Comparison of ENCODE assay signal across 15 cellular contexts in genomic region chr6:46816626-46817025, GRCh38. TPM values are rescaled to one million over a fixed set of nuclear protein-coding genes. Genes with fewer than 3 reads are reported as not detected.
"Had no signal": no experiment of that assay in that cellular context is flagged by ENCODE, and none has a peak within 500 bp of the region (broad histone marks: within the 10 kb centered on the region; RNA-seq: fewer than 3 reads in every experiment).

No MANE protein-coding gene starts in this region.

- H3K27me3 ChIP-seq: sigmoid colon, upper lobe of left lung had no signal

- ATAC-seq: activated T-cell treated with anti-CD3 and anti-CD28 coated beads, Interleukin-2, amount 50 U/mL, for 4 hours; effector memory CD8-positive, alpha-beta T cell; left lobe of liver; psoas muscle had no signal

- H3K36me3 ChIP-seq: sigmoid colon, upper lobe of left lung had no signal

- H3K4me1 ChIP-seq: psoas muscle, sigmoid colon, upper lobe of left lung had no signal

- H3K4me3 ChIP-seq: psoas muscle, sigmoid colon, upper lobe of left lung had no signal

- H3K27ac ChIP-seq: psoas muscle, sigmoid colon, upper lobe of left lung had no signal

- H3K9me3 ChIP-seq: psoas muscle, upper lobe of left lung had no signal

- DNase-seq: activated CD4-positive, alpha-beta memory T cell treated with anti-CD3 and anti-CD28 coated beads for 36 hours; activated gamma-delta T cell; activated T-cell treated with anti-CD3 and anti-CD28 coated beads, Interleukin-2, amount 50 U/mL, for 4 hours; amygdala; cerebellar nuclear complex; effector memory CD8-positive, alpha-beta T cell; glutamatergic neuron; occipital lobe; psoas muscle; sigmoid colon; stimulated activated CD4-positive, alpha-beta T cell treated with anti-CD3 and anti-CD28 coated beads, Interleukin-4, amount 100 ng/mL, for 1 hour; stimulated activated CD8-positive, alpha-beta memory T cell treated with anti-CD3 and anti-CD28 coated beads, Interleukin-4, amount 100 ng/mL, for 48 hours; upper lobe of left lung had no signal

RNA-seq across cellular contexts. Expression of gene MEP1A, which starts 23.4 kb away (rescaled TPM):
- total RNA-seq: activated CD4-positive, alpha-beta memory T cell treated with anti-CD3 and anti-CD28 coated beads for 36 hours; activated T-cell treated with anti-CD3 and anti-CD28 coated beads, Interleukin-2, amount 50 U/mL, for 4 hours; left lobe of liver; occipital lobe; psoas muscle; T-helper 2 cell treated with Interferon-gamma antibody and Interleukin-4, amounts not matched to agents 100 ng/mL and 5 ng/mL, for 36 hours had no signal
